9 cellular contexts compared by ENCODE assay signal in the genomic region with DNA sequence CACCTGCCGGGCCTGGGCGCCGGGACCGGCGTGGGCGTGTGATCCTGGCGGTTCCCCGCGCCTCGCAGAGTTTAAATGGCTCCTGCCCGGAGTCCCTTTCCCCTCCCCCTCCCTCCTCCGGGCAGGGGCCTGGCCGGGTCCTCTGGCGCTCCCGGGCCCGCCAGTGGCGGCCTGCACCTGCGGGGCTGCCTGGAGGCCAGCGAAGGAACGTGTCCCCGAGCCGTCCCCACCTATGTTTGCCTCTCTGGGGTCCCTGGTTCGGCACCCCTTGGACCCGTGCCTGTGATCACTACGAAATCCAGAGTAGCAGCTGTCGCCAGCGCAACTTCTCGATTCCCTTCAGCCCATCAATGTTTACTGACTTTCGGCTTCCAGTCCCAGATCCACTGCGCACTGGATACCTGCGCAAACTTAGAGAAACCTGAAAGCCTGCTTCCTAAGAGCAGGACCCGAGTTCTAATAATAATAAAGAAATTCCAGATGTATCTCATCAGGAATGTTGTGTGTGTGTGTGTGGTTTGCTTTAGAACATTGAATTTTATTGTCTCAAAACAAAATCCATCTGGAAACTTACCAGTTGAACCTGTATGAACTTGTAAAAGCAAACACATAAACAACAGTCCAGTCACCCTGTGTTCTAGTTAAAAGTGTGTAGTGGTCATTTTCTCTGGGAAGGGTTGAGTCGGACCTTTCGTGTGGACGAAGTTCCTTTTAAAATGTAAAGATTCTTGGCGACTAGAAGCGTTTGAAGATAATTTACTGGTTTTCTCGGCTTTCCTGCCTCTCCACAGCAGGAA. TPM values are rescaled to one million over a fixed set of nuclear protein-coding genes. Genes with fewer than 3 reads are reported as not detected.
DNase-seq lines count a peak whose midpoint lies in the region; TF ChIP-seq lines count a peak whose summit lies in the region.
"Had no signal": no experiment of that assay in that cellular context is flagged by ENCODE, and none has a peak within 500 bp of the region (broad histone marks: within the 10 kb centered on the region; RNA-seq: fewer than 3 reads in every experiment).

No MANE protein-coding gene starts in this region.

- WGBS in stomach, 5 donors = 2 to 19% (median 7%) methylated on average over 14 to 38 of the region's 38 CpGs

- no peak for TF ChIP-seq CTCF in astrocyte of the cerebellum (IDR thresholded peaks at IDR 0.05; ENCODE audit: low read depth, low read length, missing control alignments)
- no peak for TF ChIP-seq CTCF in kidney epithelial cell (IDR thresholded peaks at IDR 0.05; ENCODE audit: insufficient read depth, low read length, poor library complexity, severe bottlenecking)
- TF ChIP-seq CTCF in stomach (IDR thresholded peaks at IDR 0.05) = no peak

- intact Hi-C loops in stomach (cut with DNase I; ENCODE audit: low total_unique reads) = no loop called here

- H3K27ac ChIP-seq in stomach = peak overlapping the region; percentile 55 to 80 (median 68)
- H3K27ac ChIP-seq: BLaER1 treated with 17β-estradiol and CSF1 and Interleukin-3, amounts not matched to agents 10 nM and 100 nM had no signal

- DNase-seq in NCI-H510A treated with DMSO at 0.1 percent for 48 hours (lab: John Stamatoyannopoulos, UW) (peak; percentile 37), NCI-H510A (lab: John Stamatoyannopoulos, UW) (no peak), astrocyte of the cerebellum (ENCODE audit: low read depth) (no peak), kidney epithelial cell (ENCODE audit: low read depth) (no peak), stomach (no peak), NCI-H1048 (lab: John Stamatoyannopoulos, UW) (no peak), G401 (ENCODE audit: low spot score) (no peak), cerebellar nuclear complex (lab: John Stamatoyannopoulos, UW) (no peak)

- in situ Hi-C loops in astrocyte of the cerebellum (cut with HindIII; ENCODE audit: low sequenced_read_pairs) = no loop called here
- in situ Hi-C loops in G401 (cut with HindIII; ENCODE audit: low sequenced_read_pairs) = no loop called here

- TF ChIP-seq EP300 in stomach (IDR thresholded peaks at IDR 0.05) = no peak

- no peaks in the 10 kb centered on the region for H3K36me3 ChIP-seq in kidney epithelial cell (ENCODE audit: control insufficient read depth, insufficient read depth, low read length)
- no peaks in the 10 kb centered on the region for H3K36me3 ChIP-seq in stomach
- H3K36me3 ChIP-seq: BLaER1 treated with 17β-estradiol and CSF1 and Interleukin-3, amounts not matched to agents 10 nM and 100 nM had no signal

- H3K4me3 ChIP-seq in astrocyte of the cerebellum (ENCODE audit: low read depth, low read length) (peak overlapping the region; percentile 24), kidney epithelial cell (ENCODE audit: low read depth, low read length) (peak overlapping the region; percentile 67), stomach (peak overlapping the region; percentile 47 to 60 (median 52))
- H3K4me3 ChIP-seq: BLaER1 treated with 17β-estradiol and CSF1 and Interleukin-3, amounts not matched to agents 10 nM and 100 nM had no signal

- TF ChIP-seq POLR2A in stomach (IDR thresholded peaks at IDR 0.05) = no peak

- H3K4me1 ChIP-seq in stomach = peaks cover 0 to 25% (median 10%) of the 10 kb centered on the region in 4 donors

- peaks cover 0 to 3% (median 0%) of the 10 kb centered on the region in 4 donors for H3K9me3 ChIP-seq in stomach

- H3K27me3 ChIP-seq in kidney epithelial cell (ENCODE audit: control insufficient read depth, insufficient read depth, low read length) = no peaks in the 10 kb centered on the region
- H3K27me3 ChIP-seq in stomach = peaks cover 8 to 33% (median 21%) of the 10 kb centered on the region in 3 donors

RNA-seq across cellular contexts. Expression of a gene that starts 0.8 kb away (rescaled TPM):
- total RNA-seq in kidney epithelial cell (10.6 and 14.1 TPM in 2 replicates), stomach (10 to 100 TPM in 1 of 5 donors, 1 to 10 TPM in 4; 3.7 to 11.3 (median 4.7) TPM)
- polyA plus RNA-seq in stomach = 1 to 10 TPM; 1.3 to 1.8 (median 1.7) TPM
- total RNA-seq in G401 (2014; rRNA removed; shearing (Covaris generic)) = 0.31 and 0.64 TPM in 2 replicates

RNA-seq across cellular contexts. Expression of a gene that starts 21.4 kb away (rescaled TPM):
- total RNA-seq in kidney epithelial cell (18.7 and 21.1 TPM in 2 replicates), stomach (1 to 10 TPM in 1 of 5 donors, not detected in 4; 1.5 TPM)
- polyA plus RNA-seq in stomach = 1 to 10 TPM in 1 of 3 donors, under 1 TPM in 2; 0.46 to 2.3 (median 0.93) TPM
- 0.31 TPM in 1 of 2 replicates, not detected in the other for total RNA-seq in G401 (2014; rRNA removed; shearing (Covaris generic))
